Comparison of ENCODE assay signal across 2 cellular contexts in the genomic region with DNA sequence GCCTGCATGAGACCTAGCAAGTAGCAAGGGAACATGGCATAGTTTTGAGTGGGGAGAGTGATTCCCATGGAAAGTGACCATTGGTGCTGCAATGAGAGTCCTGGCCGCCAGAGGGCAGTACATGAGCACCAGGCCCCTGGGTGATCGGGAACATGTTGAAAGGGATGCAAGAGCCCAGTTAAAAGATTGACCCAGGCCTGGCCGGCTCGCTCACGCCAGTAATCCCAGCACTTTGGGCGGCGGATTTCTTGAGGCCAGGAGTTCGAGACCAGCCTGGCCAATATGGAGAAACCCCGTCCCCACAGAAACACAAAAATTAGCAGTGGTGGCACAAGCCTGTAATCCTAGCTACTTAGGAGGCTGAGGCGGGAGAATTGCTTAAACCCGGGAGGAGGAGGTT.
A peak's percentile ranks its signal among the peaks of the same experiment; 100 is the strongest.
TF ChIP-seq lines count a peak whose summit lies in the region.

No MANE protein-coding gene starts in this region.

TF ChIP-seq in IMR-90, 13 proteins besides CTCF, POLR2A, EP300 and RAD21:
- peak; percentile 96 for TF ChIP-seq SMC3 (IDR thresholded peaks at IDR 0.05; ENCODE audit: low read depth, low read length)
- TF ChIP-seq, protein P1, sequence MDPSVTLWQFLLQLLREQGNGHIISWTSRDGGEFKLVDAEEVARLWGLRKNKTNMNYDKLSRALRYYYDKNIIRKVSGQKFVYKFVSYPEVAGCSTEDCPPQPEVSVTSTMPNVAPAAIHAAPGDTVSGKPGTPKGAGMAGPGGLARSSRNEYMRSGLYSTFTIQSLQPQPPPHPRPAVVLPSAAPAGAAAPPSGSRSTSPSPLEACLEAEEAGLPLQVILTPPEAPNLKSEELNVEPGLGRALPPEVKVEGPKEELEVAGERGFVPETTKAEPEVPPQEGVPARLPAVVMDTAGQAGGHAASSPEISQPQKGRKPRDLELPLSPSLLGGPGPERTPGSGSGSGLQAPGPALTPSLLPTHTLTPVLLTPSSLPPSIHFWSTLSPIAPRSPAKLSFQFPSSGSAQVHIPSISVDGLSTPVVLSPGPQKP (IDR thresholded peaks at IDR 0.05; ENCODE audit: borderline replicate concordance, low read depth, low read length): no peak

TF ChIP-seq in K562, 482 proteins besides CTCF, POLR2A, EP300 and RAD21 (continued from another document):
- 0 out of 2 replicates have a peak, but pooled peaks have one; percentile 30 for TF ChIP-seq SMC3 (conservative IDR thresholded peaks at IDR 0.05; ENCODE audit: insufficient read depth, low read depth, low read length)
- no peak for TF ChIP-seq ARNT (IDR thresholded peaks at IDR 0.05)
- TF ChIP-seq FOXM1 (IDR thresholded peaks at IDR 0.05; ENCODE audit: low read depth): no peak
- TF ChIP-seq FOXM1 (CRISPR knock-in tag; IDR thresholded peaks at IDR 0.05; ENCODE audit: low read depth): no peak
- no peak for TF ChIP-seq CUX1 (CRISPR knock-in tag; IDR thresholded peaks at IDR 0.05)
- no peak for TF ChIP-seq CHD2 (IDR thresholded peaks at IDR 0.05; ENCODE audit: low read depth, low read length)
- no peak for TF ChIP-seq PBX2 (CRISPR knock-in tag; IDR thresholded peaks at IDR 0.05; ENCODE audit: low read depth)
- no peak for TF ChIP-seq PBX2 (tag; conservative IDR thresholded peaks at IDR 0.05; ENCODE audit: low read depth)
